18 cellular contexts compared by ENCODE assay signal in the genomic region with DNA sequence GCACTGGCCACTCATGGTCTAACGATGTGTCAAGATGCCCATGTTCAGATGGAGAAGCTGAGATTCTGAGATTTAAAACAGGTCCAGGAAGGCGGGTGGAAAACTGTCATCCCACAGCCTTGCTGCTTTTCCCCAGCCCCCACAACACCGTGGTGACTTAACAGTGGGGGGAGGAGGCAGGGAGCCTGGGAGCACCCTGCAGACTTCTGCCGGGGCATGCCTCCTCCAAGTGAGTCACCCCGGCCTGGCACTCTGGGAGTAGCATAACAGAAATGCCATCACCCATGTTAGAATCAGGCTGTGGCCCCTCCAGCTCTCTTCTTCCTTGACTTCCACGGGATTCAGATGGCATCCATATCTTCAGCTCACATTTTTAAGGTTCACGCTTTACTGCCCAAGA.
A peak's percentile ranks its signal among the peaks of the same experiment; 100 is the strongest.
DNase-seq lines count a peak whose midpoint lies in the region; FAIRE-seq and TF ChIP-seq lines count a peak whose summit lies in the region.
"Had no signal": no experiment of that assay in that cellular context is flagged by ENCODE, and none has a peak within 500 bp of the region (broad histone marks: within the 10 kb centered on the region; RNA-seq: fewer than 3 reads in every experiment).

No MANE protein-coding gene starts in this region.

- FAIRE-seq in GM12891 (lab: Jason Lieb, UNC): no peak

- DNase-seq in HK-2 (ENCODE audit: unreplicated experiment) (peak; percentile 1), RPMI7951 (ENCODE audit: low read depth) (peak; percentile 10), epithelial cell of prostate (ENCODE audit: low read depth, low spot score) (peak; percentile 22), OCI-M2 (lab: John Stamatoyannopoulos, UW; ENCODE audit: unreplicated experiment) (no peak), GM12891 (ENCODE audit: insufficient read length, low spot score) (no peak), activated gamma-delta T cell (lab: John Stamatoyannopoulos, UW) (no peak), HuH-7 (ENCODE audit: low spot score) (no peak)
- DNase-seq: Caco-2; CD4-positive, CD25-positive, alpha-beta regulatory T cell; DMS153; NCI-H1105 treated with DMSO at 0.1 percent for 48 hours; NCI-H187; NCI-H526 treated with DMSO at 0.1 percent for 48 hours; NK-92 treated with Interleukin-12 subunit alpha and Interleukin-12 subunit beta, amount 100 ng/mL, for 24 hours; OCI-M1; T-cell had no signal

- no peak overlapping the region for H3K27ac ChIP-seq in epithelial cell of prostate
- H3K27ac ChIP-seq: KMS-11, SK-N-MC had no signal

- no peak for TF ChIP-seq POLR2A in GM12891 (IDR thresholded peaks at IDR 0.05; ENCODE audit: low read depth, low read length)

TF ChIP-seq in GM12891, 5 proteins besides CTCF, POLR2A, EP300 and RAD21:
- TF ChIP-seq POU2F2 (IDR thresholded peaks at IDR 0.05; ENCODE audit: low read depth, low read length): no peak

Comparison
In these comparisons a context has a peak if more than half of its experiments do, and no peak if none do; other contexts are left out.
1. DNase-seq: peak in HK-2 (single experiment), RPMI7951 (single experiment) and epithelial cell of prostate (single experiment); none in OCI-M2 (single experiment), GM12891 (single experiment), activated gamma-delta T cell (single experiment) and HuH-7 (single experiment).